Comparison of ENCODE assay signal across 27 cellular contexts in the genomic region with DNA sequence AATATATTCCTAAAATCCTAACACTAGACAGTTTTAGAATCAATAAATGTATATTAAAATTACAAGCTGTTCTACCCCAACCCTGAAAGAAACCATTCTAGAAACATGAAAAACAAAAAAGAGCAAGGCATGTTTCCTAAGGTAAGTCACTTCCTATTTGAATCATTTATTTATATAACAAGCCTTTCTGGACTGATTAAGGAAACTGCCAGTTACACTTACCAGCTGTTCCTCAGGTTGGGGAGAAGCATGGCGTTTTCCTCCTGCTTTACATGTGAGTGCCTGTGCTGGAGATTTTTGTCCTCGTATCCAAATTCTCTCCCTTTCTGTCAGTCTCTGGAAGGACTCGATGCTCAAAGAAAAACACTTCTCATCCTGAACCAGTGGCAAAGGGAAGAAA.
DNase-seq lines count a peak whose midpoint lies in the region; ATAC-seq, FAIRE-seq and TF ChIP-seq lines count a peak whose summit lies in the region.
"Had no signal": no experiment of that assay in that cellular context is flagged by ENCODE, and none has a peak within 500 bp of the region (broad histone marks: within the 10 kb centered on the region; RNA-seq: fewer than 3 reads in every experiment).

No MANE protein-coding gene starts in this region.

- no peaks in the 10 kb centered on the region for H3K79me2 ChIP-seq in Loucy (ENCODE audit: insufficient read depth, low read length)
- H3K79me2 ChIP-seq: hepatocyte had no signal

- H3K9me3 ChIP-seq in BLaER1 treated with 17β-estradiol and CSF1 and Interleukin-3, amounts not matched to agents 10 nM and 100 nM (replicated peaks in 1 of 11), result peaks cover 0 to 1% (median 0%) of the 10 kb centered on the region in 11 experiments; a peak in 2 of 22 replicates
- no peaks in the 10 kb centered on the region for H3K9me3 ChIP-seq in Loucy (ENCODE audit: insufficient read depth, low read depth, low read length)
- H3K9me3 ChIP-seq: left ventricle myocardium inferior, Peyer's patch, sigmoid colon, SJCRH30 had no signal

- H2AFZ ChIP-seq in Loucy (ENCODE audit: low read length), result peak overlapping the region; percentile 46
- H2AFZ ChIP-seq: hepatocyte had no signal

- H3K4me1 ChIP-seq in BLaER1 treated with 17β-estradiol and CSF1 and Interleukin-3, amounts not matched to agents 10 nM and 100 nM, result peaks cover 39 to 80% (median 72%) of the 10 kb centered on the region in 10 experiments
- peaks cover 55% of the 10 kb centered on the region for H3K4me1 ChIP-seq in Loucy (ENCODE audit: insufficient read depth, low read length, poor library complexity, severe bottlenecking)
- H3K4me1 ChIP-seq: sigmoid colon had no signal

- H3K36me3 ChIP-seq in BLaER1 treated with 17β-estradiol and CSF1 and Interleukin-3, amounts not matched to agents 10 nM and 100 nM, result no peaks in the 10 kb centered on the region
- no peaks in the 10 kb centered on the region for H3K36me3 ChIP-seq in Loucy (ENCODE audit: insufficient read depth, low read length)
- no peaks in the 10 kb centered on the region for H3K36me3 ChIP-seq in bronchial epithelial cell (ENCODE audit: control insufficient read depth, insufficient read depth, low read length)
- H3K36me3 ChIP-seq: left ventricle myocardium inferior, Peyer's patch, sigmoid colon, SJCRH30, WERI-Rb-1 had no signal

- no peaks in the 10 kb centered on the region for H3F3A ChIP-seq in Loucy (ENCODE audit: low read depth)

- H3K9me2 ChIP-seq in Loucy (replicated peaks; ENCODE audit: low read depth, low read length), result no peaks in the 10 kb centered on the region

- FAIRE-seq in bronchial epithelial cell (lab: Jason Lieb, UNC), result no peak
- FAIRE-seq: G401.6, GM18507 had no signal

- ATAC-seq in GM18907 (IDR thresholded peaks at IDR 0.05; ENCODE audit: unreplicated experiment) (no peak), GM18909 (IDR thresholded peaks at IDR 0.05; ENCODE audit: poor library complexity, unreplicated experiment) (no peak), omental fat pad (ENCODE audit: low FRiP score) (no peak)
- ATAC-seq: activated T-helper 17 cell treated with anti-CD3 and anti-CD28 coated beads, Interleukin-2, amount 50 U/mL, for 72 hours; natural killer cell had no signal

- no peaks in the 10 kb centered on the region for H4K20me1 ChIP-seq in BLaER1 treated with 17β-estradiol and CSF1 and Interleukin-3, amounts not matched to agents 10 nM and 100 nM
- H4K20me1 ChIP-seq in Loucy (ENCODE audit: insufficient read depth, low read length, poor library complexity, severe bottlenecking), result no peaks in the 10 kb centered on the region

- no peaks in the 10 kb centered on the region for H3K27me3 ChIP-seq in BLaER1 treated with 17β-estradiol and CSF1 and Interleukin-3, amounts not matched to agents 10 nM and 100 nM
- no peaks in the 10 kb centered on the region for H3K27me3 ChIP-seq in Loucy (ENCODE audit: insufficient read depth, low read length, poor library complexity, severe bottlenecking)
- no peaks in the 10 kb centered on the region for H3K27me3 ChIP-seq in bronchial epithelial cell (ENCODE audit: control insufficient read depth, insufficient read depth, low read length)
- H3K27me3 ChIP-seq: hepatocyte, Peyer's patch, sigmoid colon, SJCRH30 had no signal

- DNase-seq in bronchial epithelial cell (ENCODE audit: low read depth) (peak; percentile 41), iris pigment epithelial cell (ENCODE audit: low read depth) (peak; percentile 41), omental fat pad (ENCODE audit: low spot score) (no peak)
- DNase-seq in activated naive CD4-positive, alpha-beta T cell treated with Interleukin-2 at 50 U/mL for 16 hours, result no peak
- DNase-seq: activated CD4-positive, alpha-beta T cell treated with anti-CD3 and anti-CD28 coated beads, Interleukin-2, amount 50 U/mL, for 4 hours; activated CD8-positive, alpha-beta memory T cell treated with anti-CD3 and anti-CD28 coated beads, Interleukin-2, amount 50 U/mL, for 4 hours; foreskin melanocyte; immature natural killer cell; left ventricle myocardium inferior; midbrain; natural killer cell; NCI-H1092 treated with DMSO at 0.1 percent for 48 hours; NCI-H2081 treated with DMSO at 0.1 percent for 48 hours; NCI-H446 treated with DMSO at 0.1 percent for 48 hours; Peyer's patch; posterior cingulate gyrus; sigmoid colon; WERI-Rb-1 had no signal

- no peak for TF ChIP-seq CTCF in Loucy (conservative IDR thresholded peaks at IDR 0.05; ENCODE audit: low read length)
- TF ChIP-seq CTCF in bronchial epithelial cell (IDR thresholded peaks at IDR 0.05; ENCODE audit: insufficient read depth, low read length, severe bottlenecking), result no peak
- TF ChIP-seq CTCF in omental fat pad (IDR thresholded peaks at IDR 0.05), result no peak

- peak overlapping the region in 6 of 11 experiments; percentile 14 to 53 (median 32); a peak in 9 of 22 replicates for H3K27ac ChIP-seq in BLaER1 treated with 17β-estradiol and CSF1 and Interleukin-3, amounts not matched to agents 10 nM and 100 nM
- H3K27ac ChIP-seq: hepatocyte, left ventricle myocardium inferior, Peyer's patch, sigmoid colon, SJCRH30, WERI-Rb-1 had no signal

- H3K4me3 ChIP-seq in BLaER1 treated with 17β-estradiol and CSF1 and Interleukin-3, amounts not matched to agents 10 nM and 100 nM, result no peak overlapping the region
- peak overlapping the region; percentile 41 for H3K4me3 ChIP-seq in Loucy (ENCODE audit: low read length, poor library complexity, severe bottlenecking)
- no peak overlapping the region for H3K4me3 ChIP-seq in bronchial epithelial cell (ENCODE audit: low read depth, low read length)
- H3K4me3 ChIP-seq: hepatocyte, left ventricle myocardium inferior, Peyer's patch, sigmoid colon, SJCRH30 had no signal

- peak overlapping the region in 1 of 11 experiments; percentile 19; a peak in 1 of 22 replicates for H3K9ac ChIP-seq in BLaER1 treated with 17β-estradiol and CSF1 and Interleukin-3, amounts not matched to agents 10 nM and 100 nM
- H3K9ac ChIP-seq in Loucy (ENCODE audit: low read depth, low read length, poor library complexity, severe bottlenecking), result peak overlapping the region; percentile 42

- H3K4me2 ChIP-seq in BLaER1 treated with 17β-estradiol and CSF1 and Interleukin-3, amounts not matched to agents 10 nM and 100 nM, result peak overlapping the region; percentile 6 to 68 (median 55); a peak in 21 of 22 replicates
- H3K4me2 ChIP-seq in Loucy (ENCODE audit: low read depth, low read length, poor library complexity, severe bottlenecking), result peak overlapping the region; percentile 58
- H3K4me2 ChIP-seq: hepatocyte had no signal

Comparison
In these comparisons a context has a peak if more than half of its experiments do, and no peak if none do; other contexts are left out.
1. DNase-seq: peak in bronchial epithelial cell (single experiment) and iris pigment epithelial cell (single experiment); none in omental fat pad (single experiment) and activated naive CD4-positive, alpha-beta T cell treated with Interleukin-2 at 50 U/mL for 16 hours (single experiment).